13 cellular contexts compared by ENCODE assay signal in the genomic region with DNA sequence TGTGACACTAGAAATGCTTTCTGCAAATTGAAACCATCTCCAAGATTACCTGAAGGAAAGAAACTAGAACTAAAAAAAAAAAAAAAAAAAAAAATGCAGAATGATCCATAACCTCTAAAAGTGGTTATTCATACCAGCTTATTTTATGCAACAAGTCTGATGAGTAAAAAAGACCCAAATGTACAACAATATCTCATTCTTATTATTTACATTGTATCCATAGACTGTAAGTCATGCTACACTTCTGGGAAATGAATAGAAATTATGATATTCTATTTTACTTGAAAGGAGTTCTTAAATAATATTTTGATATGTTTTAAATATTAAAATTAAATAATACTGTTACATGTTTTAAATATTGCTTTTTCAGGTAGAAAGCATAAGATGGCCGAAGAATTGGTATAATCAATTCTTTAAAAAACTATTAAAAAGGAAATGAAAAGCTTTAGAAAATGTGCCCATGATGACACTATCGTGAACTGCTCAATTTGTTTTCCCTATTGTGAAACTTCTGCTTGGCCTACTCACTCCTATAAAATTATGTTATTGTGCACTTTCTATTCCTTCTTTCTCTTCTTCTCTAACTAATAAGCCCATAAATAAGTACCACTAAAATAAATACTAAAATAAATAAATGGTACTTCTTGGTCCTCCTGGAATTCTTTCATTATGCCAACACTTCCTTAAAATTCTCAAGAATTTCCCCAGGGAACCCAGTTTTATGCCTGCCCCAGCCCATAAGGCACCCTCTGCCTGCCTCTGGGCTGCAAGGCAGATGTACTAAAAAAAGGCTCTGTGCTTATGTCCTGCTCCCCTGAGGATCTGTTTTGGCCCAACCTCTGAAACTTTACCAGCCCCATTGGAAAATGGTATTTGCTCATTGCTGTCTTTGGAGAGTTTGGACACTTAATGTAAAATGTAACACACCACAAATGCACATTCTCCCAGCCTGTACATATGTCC. TPM values are rescaled to one million over a fixed set of nuclear protein-coding genes. Genes with fewer than 3 reads are reported as not detected.
A peak's percentile ranks its signal among the peaks of the same experiment; 100 is the strongest.
DNase-seq lines count a peak whose midpoint lies in the region; ATAC-seq and TF ChIP-seq lines count a peak whose summit lies in the region.
"Had no signal": no experiment of that assay in that cellular context is flagged by ENCODE, and none has a peak within 500 bp of the region (broad histone marks: within the 10 kb centered on the region; RNA-seq: fewer than 3 reads in every experiment).

No MANE protein-coding gene starts in this region.

- peak overlapping the region; percentile 99 for H3K27ac Mint-ChIP-seq in activated naive CD4-positive, alpha-beta T cell treated with anti-CD3 and anti-CD28 coated beads, Interleukin-2, amount 50 U/mL, for 24 hours
- peak overlapping the region; percentile 89 to 97 for H3K27ac Mint-ChIP-seq in stimulated activated naive CD8-positive, alpha-beta T cell treated with anti-CD3 and anti-CD28 coated beads, Interleukin-15, amount 100 ng/mL, for 72 hours

- no peaks in the 10 kb centered on the region for H3K27me3 ChIP-seq in colonic mucosa
- no peaks in the 10 kb centered on the region for H3K27me3 ChIP-seq in prostate gland (replicated peaks; ENCODE audit: insufficient read depth)

- H3K27ac ChIP-seq in colonic mucosa = peak overlapping the region; percentile 25
- H3K27ac ChIP-seq in prostate gland = no peak overlapping the region

- H3K36me3 Mint-ChIP-seq in activated naive CD4-positive, alpha-beta T cell treated with anti-CD3 and anti-CD28 coated beads, Interleukin-2, amount 50 U/mL, for 24 hours = peaks cover 33% of the 10 kb centered on the region

- H3K4me1 ChIP-seq in colonic mucosa = no peaks in the 10 kb centered on the region
- no peaks in the 10 kb centered on the region for H3K4me1 ChIP-seq in prostate gland (replicated peaks)

- 64% methylated on average over 2 of the region's 2 CpGs for WGBS in prostate gland

- DNase-seq in activated naive CD4-positive, alpha-beta T cell (lab: John Stamatoyannopoulos, UW) = no peak
- DNase-seq in OCI-M1 (lab: John Stamatoyannopoulos, UW) = peak; percentile 76
- no peak for DNase-seq in colonic mucosa
- no peak for DNase-seq in stimulated activated naive CD8-positive, alpha-beta T cell treated with anti-CD3 and anti-CD28 coated beads, Interleukin-15, amount 100 ng/mL, for 72 hours
- DNase-seq in prostate gland (ENCODE audit: low spot score) = no peak
- DNase-seq in NCI-H2171 treated with DMSO at 0.1 percent for 48 hours (lab: John Stamatoyannopoulos, UW) = no peak
- DNase-seq: activated CD4-positive, alpha-beta T cell treated with anti-CD3 and anti-CD28 coated beads, Interleukin-2, amount 50 U/mL, for 4 hours; islet precursor cell; NCI-H2029 treated with DMSO at 0.1 percent for 48 hours; stimulated activated CD4-positive, alpha-beta T cell treated with anti-CD3 and anti-CD28 coated beads, Interleukin-2, amount 100 ng/mL, for 24 hours had no signal

- H3K36me3 ChIP-seq in colonic mucosa (no peaks in the 10 kb centered on the region), prostate gland (no peaks in the 10 kb centered on the region)

- TF ChIP-seq POLR2A in prostate gland (IDR thresholded peaks at IDR 0.05) (no peak), GM18505 (IDR thresholded peaks at IDR 0.05; ENCODE audit: borderline replicate concordance, extremely low read depth, insufficient read depth, insufficient read length) (no peak)

- ATAC-seq in stimulated activated naive CD8-positive, alpha-beta T cell treated with anti-CD3 and anti-CD28 coated beads, Interleukin-15, amount 100 ng/mL, for 72 hours = peak; percentile 50
- no peak for ATAC-seq in GM18505 (IDR thresholded peaks at IDR 0.05; ENCODE audit: unreplicated experiment)

- no peak overlapping the region for H3K9ac ChIP-seq in colonic mucosa (ENCODE audit: low read depth in 2 of 2, low read length in 2 of 2)

- no peaks in the 10 kb centered on the region for H3K9me3 ChIP-seq in colonic mucosa
- no peaks in the 10 kb centered on the region for H3K9me3 ChIP-seq in prostate gland

- TF ChIP-seq CTCF in colonic mucosa (IDR thresholded peaks at IDR 0.05) = no peak
- no peak for TF ChIP-seq CTCF in prostate gland (IDR thresholded peaks at IDR 0.05)

- H3K4me3 ChIP-seq in colonic mucosa (no peak overlapping the region), prostate gland (no peak overlapping the region)

- peaks cover 79% of the 10 kb centered on the region for H3K4me1 Mint-ChIP-seq in activated naive CD4-positive, alpha-beta T cell treated with anti-CD3 and anti-CD28 coated beads, Interleukin-2, amount 50 U/mL, for 24 hours
- peaks cover 75% of the 10 kb centered on the region for H3K4me1 Mint-ChIP-seq in stimulated activated naive CD8-positive, alpha-beta T cell treated with anti-CD3 and anti-CD28 coated beads, Interleukin-15, amount 100 ng/mL, for 72 hours

- intact Hi-C loops in colonic mucosa (cut with DNase I) = no loop called here
- intact Hi-C loops in prostate gland (cut with DNase I) = no loop called here

- H3K27me3 Mint-ChIP-seq in activated naive CD4-positive, alpha-beta T cell treated with anti-CD3 and anti-CD28 coated beads, Interleukin-2, amount 50 U/mL, for 24 hours = no peaks in the 10 kb centered on the region
- H3K27me3 Mint-ChIP-seq in stimulated activated naive CD8-positive, alpha-beta T cell treated with anti-CD3 and anti-CD28 coated beads, Interleukin-15, amount 100 ng/mL, for 72 hours = no peaks in the 10 kb centered on the region

- H3K4me3 Mint-ChIP-seq in activated naive CD4-positive, alpha-beta T cell treated with anti-CD3 and anti-CD28 coated beads, Interleukin-2, amount 50 U/mL, for 24 hours = peak overlapping the region; percentile 79
- peak overlapping the region; percentile 87 to 88 for H3K4me3 Mint-ChIP-seq in stimulated activated naive CD8-positive, alpha-beta T cell treated with anti-CD3 and anti-CD28 coated beads, Interleukin-15, amount 100 ng/mL, for 72 hours

- H3K9me3 Mint-ChIP-seq in activated naive CD4-positive, alpha-beta T cell treated with anti-CD3 and anti-CD28 coated beads, Interleukin-2, amount 50 U/mL, for 24 hours = peaks cover 7% of the 10 kb centered on the region
- no peaks in the 10 kb centered on the region for H3K9me3 Mint-ChIP-seq in stimulated activated naive CD8-positive, alpha-beta T cell treated with anti-CD3 and anti-CD28 coated beads, Interleukin-15, amount 100 ng/mL, for 72 hours

RNA-seq across cellular contexts. Expression of gene SAMSN1, which starts 18.1 kb away (rescaled TPM):
- total RNA-seq in colonic mucosa = 1 to 10 TPM; 2.5 to 5.1 TPM
- total RNA-seq in prostate gland = 1 to 10 TPM; 1.1 TPM
- total RNA-seq: fibroblast of lung had no signal
